In genomic region chr2:157304811-157305712, GRCh38 we compare ENCODE assay signal across 15 cellular contexts. TPM values are rescaled to one million over a fixed set of nuclear protein-coding genes. Genes with fewer than 3 reads are reported as not detected.
DNase-seq lines count a peak whose midpoint lies in the region; ATAC-seq, FAIRE-seq and TF ChIP-seq lines count a peak whose summit lies in the region.
"Had no signal": no experiment of that assay in that cellular context is flagged by ENCODE, and none has a peak within 500 bp of the region (broad histone marks: within the 10 kb centered on the region; RNA-seq: fewer than 3 reads in every experiment).

No MANE protein-coding gene starts in this region.

- H3K9ac ChIP-seq in GM23248: peak overlapping the region; percentile 30

- DNase-seq in GM23248 (peak; percentile 70), WTC11 (ENCODE audit: low spot score) (no peak), globus pallidus (ENCODE audit: low spot score) (peak; percentile 53), breast epithelium (ENCODE audit: low spot score in 2 of 2) (no peak), RCC 7860 (ENCODE audit: low spot score) (no peak)
- DNase-seq: adrenal gland; naive thymus-derived CD4-positive, alpha-beta T cell; NCI-H2081; spleen had no signal

- no peaks in the 10 kb centered on the region for H4K20me1 ChIP-seq in GM23248 (ENCODE audit: insufficient read depth)

- no peaks in the 10 kb centered on the region for H3K27me3 Mint-ChIP-seq in WTC11 (ENCODE audit: low read depth)
- H3K27me3 Mint-ChIP-seq: IgD-negative memory B cell had no signal

- peaks cover 49% of the 10 kb centered on the region for H3F3A ChIP-seq in GM23248 (ENCODE audit: insufficient read depth)

- H3K4me1 Mint-ChIP-seq in WTC11: peaks cover 30% of the 10 kb centered on the region

- WGBS in GM23248 (ENCODE audit: low coverage in 1 of 2, low lambda C conversion rate in 2 of 2, missing lambda C conversion rate in 2 of 2), 2 experiments: 2 to 9% methylated on average over 3 of the region's 3 CpGs

- TF ChIP-seq CTCF in WTC11 (IDR thresholded peaks at IDR 0.05) (no peak), breast epithelium (IDR thresholded peaks at IDR 0.05) (no peak)

- no peaks in the 10 kb centered on the region for H3K9me2 ChIP-seq in GM23248 (ENCODE audit: insufficient read depth)

- H3K4me2 ChIP-seq in GM23248 (ENCODE audit: unreplicated experiment): peak overlapping the region; percentile 62

- no peaks in the 10 kb centered on the region for H3K36me3 ChIP-seq in ACC112 (ENCODE audit: insufficient read depth, low read length)
- H3K36me3 ChIP-seq in GM23248 (ENCODE audit: low read depth): peaks cover 20% of the 10 kb centered on the region; the same call in 1 of the 2 replicates
- no peaks in the 10 kb centered on the region for H3K36me3 ChIP-seq in breast epithelium
- H3K36me3 ChIP-seq: adrenal gland, spleen had no signal

- FAIRE-seq in RCC 7860 (lab: Jason Lieb, UNC): no peak
- FAIRE-seq: endometrium, H1 had no signal

- no peak overlapping the region for H3K4me3 Mint-ChIP-seq in WTC11
- H3K4me3 Mint-ChIP-seq: IgD-negative memory B cell had no signal

- no peaks in the 10 kb centered on the region for H3K36me3 Mint-ChIP-seq in WTC11
- H3K36me3 Mint-ChIP-seq: IgD-negative memory B cell; naive thymus-derived CD4-positive, alpha-beta T cell had no signal

- intact Hi-C loops in breast epithelium (cut with DNase I; ENCODE audit: low total_unique reads): no loop called here

- POLR2A ChIA-PET in WTC11 (lab: Charles Lee): no interaction called here

- H3K9me3 ChIP-seq in GM23248 (ENCODE audit: low read depth) (no peaks in the 10 kb centered on the region), breast epithelium (no peaks in the 10 kb centered on the region)
- H3K9me3 ChIP-seq: adrenal gland, spleen had no signal

- H3K27me3 ChIP-seq in ACC112 (ENCODE audit: insufficient read depth, low read length): no peaks in the 10 kb centered on the region
- no peaks in the 10 kb centered on the region for H3K27me3 ChIP-seq in GM23248 (replicated peaks; ENCODE audit: insufficient read depth)
- H3K27me3 ChIP-seq in breast epithelium: no peaks in the 10 kb centered on the region

- H3K27ac ChIP-seq in ACC112 (ENCODE audit: low read depth, low read length): peak overlapping the region; percentile 67
- peak overlapping the region; percentile 65 for H3K27ac ChIP-seq in GM23248
- no peak overlapping the region for H3K27ac ChIP-seq in breast epithelium
- H3K27ac ChIP-seq: adrenal gland, spleen had no signal

- H3K4me3 ChIP-seq in ACC112 (ENCODE audit: low read depth, low read length) (no peak overlapping the region), GM23248 (peak overlapping the region; percentile 13; the same call in 1 of the 2 replicates), breast epithelium (no peak overlapping the region)
- H3K4me3 ChIP-seq: adrenal gland, spleen had no signal

- H3K4me1 ChIP-seq in ACC112 (ENCODE audit: control insufficient read depth, insufficient read depth, low read length, unreplicated experiment) (peaks cover 23% of the 10 kb centered on the region), GM23248 (ENCODE audit: insufficient read depth) (peaks cover 33% of the 10 kb centered on the region), breast epithelium (no peaks in the 10 kb centered on the region)
- H3K4me1 ChIP-seq: adrenal gland had no signal

- H3K79me2 ChIP-seq in ACC112 (ENCODE audit: control insufficient read depth, insufficient read depth, low read length, unreplicated experiment) (no peaks in the 10 kb centered on the region), GM23248 (ENCODE audit: insufficient read depth) (no peaks in the 10 kb centered on the region)

- CTCF ChIA-PET in WTC11 (lab: Charles Lee): interaction anchor here (0.6 to 5.5 kb wide), 7 partner anchors 21 to 324 kb away, joined by 3 to 117 read pairs (median 4); partner anchors contain the start of genes ACVR1C and ERMN

- no peak overlapping the region for H3K27ac Mint-ChIP-seq in WTC11

- no peaks in the 10 kb centered on the region for H3K9me3 Mint-ChIP-seq in WTC11
- H3K9me3 Mint-ChIP-seq: IgD-negative memory B cell; naive thymus-derived CD4-positive, alpha-beta T cell had no signal

- in situ Hi-C loops in GM23248 (cut with MboI): no loop called here

- ATAC-seq in WTC11 (peak; percentile 34; the same call in 1 of the 2 replicates), GM18868 (IDR thresholded peaks at IDR 0.05; ENCODE audit: unreplicated experiment) (no peak), GM21576 (IDR thresholded peaks at IDR 0.05; ENCODE audit: unreplicated experiment) (no peak)
- ATAC-seq: naive thymus-derived CD4-positive, alpha-beta T cell had no signal

- TF ChIP-seq POLR2A in breast epithelium (IDR thresholded peaks at IDR 0.05): no peak

- H2AFZ ChIP-seq in ACC112 (ENCODE audit: low read length, unreplicated experiment) (no peak overlapping the region), GM23248 (no peak overlapping the region)

TF ChIP-seq in WTC11, 78 proteins besides CTCF, POLR2A, EP300 and RAD21 (continues in another document):
- TF ChIP-seq ETV6 (CRISPR knock-in tag; IDR thresholded peaks at IDR 0.05) (no peak), ATF3 (CRISPR knock-in tag; conservative IDR thresholded peaks at IDR 0.05) (no peak), ZNF425 (CRISPR knock-in tag; conservative IDR thresholded peaks at IDR 0.05) (no peak), USF2 (CRISPR knock-in tag; IDR thresholded peaks at IDR 0.05) (no peak), ERG (CRISPR knock-in tag; IDR thresholded peaks at IDR 0.05) (no peak), MXD4 (CRISPR knock-in tag; IDR thresholded peaks at IDR 0.05; ENCODE audit: borderline replicate concordance) (no peak), IRF2 (CRISPR knock-in tag; IDR thresholded peaks at IDR 0.05; ENCODE audit: borderline replicate concordance, low read depth) (no peak), KAT7 (CRISPR knock-in tag; IDR thresholded peaks at IDR 0.05; ENCODE audit: borderline replicate concordance) (no peak), SOX15 (CRISPR knock-in tag; IDR thresholded peaks at IDR 0.05) (no peak), CREB1 (CRISPR knock-in tag; IDR thresholded peaks at IDR 0.05) (no peak)
- TF ChIP-seq, protein P1, sequence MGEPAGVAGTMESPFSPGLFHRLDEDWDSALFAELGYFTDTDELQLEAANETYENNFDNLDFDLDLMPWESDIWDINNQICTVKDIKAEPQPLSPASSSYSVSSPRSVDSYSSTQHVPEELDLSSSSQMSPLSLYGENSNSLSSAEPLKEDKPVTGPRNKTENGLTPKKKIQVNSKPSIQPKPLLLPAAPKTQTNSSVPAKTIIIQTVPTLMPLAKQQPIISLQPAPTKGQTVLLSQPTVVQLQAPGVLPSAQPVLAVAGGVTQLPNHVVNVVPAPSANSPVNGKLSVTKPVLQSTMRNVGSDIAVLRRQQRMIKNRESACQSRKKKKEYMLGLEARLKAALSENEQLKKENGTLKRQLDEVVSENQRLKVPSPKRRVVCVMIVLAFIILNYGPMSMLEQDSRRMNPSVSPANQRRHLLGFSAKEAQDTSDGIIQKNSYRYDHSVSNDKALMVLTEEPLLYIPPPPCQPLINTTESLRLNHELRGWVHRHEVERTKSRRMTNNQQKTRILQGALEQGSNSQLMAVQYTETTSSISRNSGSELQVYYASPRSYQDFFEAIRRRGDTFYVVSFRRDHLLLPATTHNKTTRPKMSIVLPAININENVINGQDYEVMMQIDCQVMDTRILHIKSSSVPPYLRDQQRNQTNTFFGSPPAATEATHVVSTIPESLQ (CRISPR knock-in tag; IDR thresholded peaks at IDR 0.05): no peak

RNA-seq across cellular contexts. Expression of gene ERMN, which starts 20.6 kb away (rescaled TPM):
- total RNA-seq in GM23248 (2014; rRNA removed; shearing (Covaris generic)): not detected in 2 replicates
- polyA plus RNA-seq in GM23248 (2016; fragmentation: Nextera tagmentation; extraction: Ambion mirVana): not detected in 2 replicates
- total RNA-seq in WTC11 (2021) (0.50 to 0.59 TPM in 2 of 3 replicates, not detected in the other), breast epithelium (1 to 10 TPM; 1.4 to 2.2 (median 1.6) TPM)
- total RNA-seq: H1 had no signal

RNA-seq across cellular contexts. Expression of gene GALNT5, which starts 47.6 kb away (rescaled TPM):
- total RNA-seq in GM23248 (2014; rRNA removed; shearing (Covaris generic)): 114 and 117 TPM in 2 replicates
- 76.5 and 83.5 TPM in 2 replicates for polyA plus RNA-seq in GM23248 (2016; fragmentation: Nextera tagmentation; extraction: Ambion mirVana)
- total RNA-seq in WTC11 (2021) (0.17 to 0.34 TPM (median 0.32 TPM) in 3 replicates), breast epithelium (1 to 10 TPM in 2 of 3 donors, under 1 TPM in 1; 0.16 to 2.0 (median 1.6) TPM)
- total RNA-seq: naive thymus-derived CD4-positive, alpha-beta T cell had no signal
- polyA plus RNA-seq: IgD-negative memory B cell; naive thymus-derived CD4-positive, alpha-beta T cell had no signal

Comparison
In these comparisons a context has a peak if more than half of its experiments do, and no peak if none do; other contexts are left out.
1. H3K27ac ChIP-seq: peak in ACC112 (single experiment) and GM23248 (single experiment); none in breast epithelium (0 of 2).
2. DNase-seq: peak in GM23248 (single experiment) and globus pallidus (single experiment); none in WTC11 (single experiment), breast epithelium (0 of 2) and RCC 7860 (single experiment).
3. RNA of gene GALNT5, which starts 47.6 kb away (total RNA-seq): 114 to 117 TPM in GM23248; 0.16 to 2.0 TPM in breast epithelium and 0.17 to 0.34 TPM in WTC11; every median in the first group is over 10 times any median in the second.